ENCODE assay signal across 9 cellular contexts in genomic region chr5:80245986-80246781, GRCh38. TPM values are rescaled to one million over a fixed set of nuclear protein-coding genes. Genes with fewer than 3 reads are reported as not detected.
A peak's percentile ranks its signal among the peaks of the same experiment; 100 is the strongest.
DNase-seq lines count a peak whose midpoint lies in the region; ATAC-seq lines count a peak whose summit lies in the region.
"Had no signal": no experiment of that assay in that cellular context is flagged by ENCODE, and none has a peak within 500 bp of the region (broad histone marks: within the 10 kb centered on the region; RNA-seq: fewer than 3 reads in every experiment).

No MANE protein-coding gene starts in this region.

- peaks cover 70% of the 10 kb centered on the region for H3K4me1 ChIP-seq in CD4-positive, alpha-beta memory T cell (ENCODE audit: insufficient read depth, low read length)
- H3K4me1 ChIP-seq in NT2/D1 (ENCODE audit: insufficient read depth, insufficient read length), result peaks cover 2% of the 10 kb centered on the region
- H3K4me1 ChIP-seq in ectodermal cell (ENCODE audit: control insufficient read depth, insufficient read depth, low read length), result peaks cover 40% of the 10 kb centered on the region
- H3K4me1 ChIP-seq in muscle layer of colon (ENCODE audit: insufficient read depth, low read length), result peaks cover 26% of the 10 kb centered on the region

- DNase-seq in CD4-positive, alpha-beta memory T cell, result no peak
- DNase-seq in NT2/D1 (ENCODE audit: low read depth, low spot score) (peak; percentile 66), NCI-H526 treated with DMSO at 0.1 percent for 48 hours (lab: John Stamatoyannopoulos, UW) (no peak)
- DNase-seq: NCI-H187 treated with DMSO at 0.1 percent for 48 hours had no signal

- POLR2A ChIA-PET in CD4-positive, alpha-beta memory T cell (lab: Charles Lee; ENCODE audit: partially characterized antibody), result interaction anchor here (0.8 to 13.3 kb wide), 12 partner anchors 8 to 154 kb away, joined by 3 to 409 read pairs (median 6); partner anchors contain the start of gene SERINC5

- H3K36me3 ChIP-seq in CD4-positive, alpha-beta memory T cell (ENCODE audit: insufficient read depth, low read length), result peaks cover 11% of the 10 kb centered on the region
- H3K36me3 ChIP-seq in NT2/D1 (ENCODE audit: insufficient read depth, insufficient read length, low read length), result peaks cover 32% of the 10 kb centered on the region
- H3K36me3 ChIP-seq in ectodermal cell (ENCODE audit: control insufficient read depth, insufficient read depth, low read length), result peaks cover 15% of the 10 kb centered on the region
- no peaks in the 10 kb centered on the region for H3K36me3 ChIP-seq in muscle layer of colon (ENCODE audit: insufficient read depth, low read length)

- H3K4me3 Mint-ChIP-seq in CD4-positive, alpha-beta memory T cell, result peak overlapping the region in 7 of 8 donors; percentile 22 to 83 (median 65)

- WGBS in ectodermal cell, 2 experiments, result 58 to 78% methylated on average over 1 to 2 of the region's 2 CpGs

- CTCF ChIA-PET in CD4-positive, alpha-beta memory T cell (lab: Charles Lee; ENCODE audit: partially characterized antibody), result interaction anchor here (1.0 to 2.1 kb wide), 5 partner anchors 11 to 163 kb away, joined by 3 to 7 read pairs (median 4); no protein-coding TSS in a partner anchor

- ATAC-seq in HG03460 (IDR thresholded peaks at IDR 0.05; ENCODE audit: unreplicated experiment) (no peak), GM19324 (IDR thresholded peaks at IDR 0.05; ENCODE audit: low FRiP score, unreplicated experiment) (no peak), GM18868 (IDR thresholded peaks at IDR 0.05; ENCODE audit: unreplicated experiment) (no peak)

- H3K36me3 Mint-ChIP-seq in CD4-positive, alpha-beta memory T cell, result peaks cover 37 to 42% of the 10 kb centered on the region in 2 donors

- intact Hi-C loops in CD4-positive, alpha-beta memory T cell (cut with micrococcal nuclease), result loop anchor here (2.0 kb wide), 1 partner anchor 27 kb away; no protein-coding TSS in a partner anchor

- peaks cover 51 to 84% (median 67%) of the 10 kb centered on the region in 4 donors for H3K4me1 Mint-ChIP-seq in CD4-positive, alpha-beta memory T cell

- no peak overlapping the region for H3K4me3 ChIP-seq in CD4-positive, alpha-beta memory T cell (ENCODE audit: low read length in 2 of 2)
- H3K4me3 ChIP-seq in NT2/D1 (ENCODE audit: insufficient read length, low read depth) (no peak overlapping the region), ectodermal cell (ENCODE audit: insufficient read depth, low read depth, low read length) (peak overlapping the region; percentile 24), muscle layer of colon (ENCODE audit: low read depth in 1 of 2, low read length in 2 of 2) (no peak overlapping the region)

- peak overlapping the region; percentile 39 for H3K27ac ChIP-seq in CD4-positive, alpha-beta memory T cell (ENCODE audit: low read depth, low read length)
- peak overlapping the region; percentile 93 for H3K27ac ChIP-seq in ectodermal cell (ENCODE audit: insufficient read depth, low read depth, low read length, poor library complexity, severe bottlenecking)
- H3K27ac ChIP-seq in muscle layer of colon (ENCODE audit: low read depth, low read length), result peak overlapping the region; percentile 21

- H3K27ac Mint-ChIP-seq in CD4-positive, alpha-beta memory T cell, result peak overlapping the region; percentile 66 to 88 (median 86)

- peaks cover 0 to 16% (median 15%) of the 10 kb centered on the region in 8 donors for H3K9me3 Mint-ChIP-seq in CD4-positive, alpha-beta memory T cell

- no peaks in the 10 kb centered on the region for H3K27me3 Mint-ChIP-seq in CD4-positive, alpha-beta memory T cell

- peaks cover 0 to 7% of the 10 kb centered on the region in 2 donors for H3K9me3 ChIP-seq in CD4-positive, alpha-beta memory T cell (ENCODE audit: control insufficient read depth in 1 of 2, low read length in 2 of 2)
- H3K9me3 ChIP-seq in NT2/D1 (ENCODE audit: insufficient read depth, low read length), result peaks cover 39% of the 10 kb centered on the region
- peaks cover 6% of the 10 kb centered on the region for H3K9me3 ChIP-seq in ectodermal cell (ENCODE audit: control insufficient read depth, low read length)
- no peaks in the 10 kb centered on the region for H3K9me3 ChIP-seq in muscle layer of colon (ENCODE audit: low read length)

- H3K9ac ChIP-seq in NT2/D1 (ENCODE audit: insufficient read length, low read depth) (no peak overlapping the region), muscle layer of colon (ENCODE audit: low read length) (no peak overlapping the region)

- H3K27me3 ChIP-seq in CD4-positive, alpha-beta memory T cell (ENCODE audit: insufficient read depth, low read length), result no peaks in the 10 kb centered on the region
- H3K27me3 ChIP-seq in NT2/D1 (ENCODE audit: insufficient read depth, insufficient read length) (no peaks in the 10 kb centered on the region), ectodermal cell (ENCODE audit: control insufficient read depth, insufficient read depth, low read length, poor library complexity, severe bottlenecking) (no peaks in the 10 kb centered on the region), muscle layer of colon (ENCODE audit: control insufficient read depth in 1 of 2, insufficient read depth in 2 of 2, low read length in 2 of 2) (no peaks in the 10 kb centered on the region)

RNA-seq across cellular contexts. Expression of gene SERINC5, which starts 9.7 kb away (rescaled TPM):
- total RNA-seq in CD4-positive, alpha-beta memory T cell, result 100 to 1,000 TPM; 153 to 165 TPM
- polyA plus RNA-seq in CD4-positive, alpha-beta memory T cell, result 10 to 100 TPM; 20.7 to 35.2 TPM
- 67.1 TPM for polyA plus RNA-seq in ectodermal cell (2013, experiment 1 of 4)
- polyA plus RNA-seq in ectodermal cell (2013, experiment 2 of 4), result 96.2 TPM
- 53.1 TPM for polyA plus RNA-seq in ectodermal cell (2013, experiment 3 of 4)
- 70.1 TPM for polyA plus RNA-seq in ectodermal cell (2013, experiment 4 of 4)

Comparison
In these comparisons a context has a peak if more than half of its experiments do, and no peak if none do; other contexts are left out.
1. H3K27ac ChIP-seq: peak in every context shown above with its lines; median percentile 93 in ectodermal cell; 39 in CD4-positive, alpha-beta memory T cell; 21 in muscle layer of colon.